21 cellular contexts compared by ENCODE assay signal in genomic region chr10:116208999-116209398, GRCh38.
"Had no signal": no experiment of that assay in that cellular context is flagged by ENCODE, and none has a peak within 500 bp of the region (broad histone marks: within the 10 kb centered on the region; RNA-seq: fewer than 3 reads in every experiment).

No MANE protein-coding gene starts in this region.

- H3K4me3 ChIP-seq: hepatocyte, lung, prostate gland, sigmoid colon, testis, tibial artery had no signal

- H3K4me1 ChIP-seq: parathyroid adenoma, prostate gland, testis had no signal

- H3K27ac Mint-ChIP-seq: memory B cell; natural killer cell; stimulated activated effector memory CD8-positive, alpha-beta T cell treated with anti-CD3 and anti-CD28 coated beads, Interleukin-12 subunit alpha, Interleukin-12 subunit beta, amount 100 ng/mL, for 72 hours; type B pancreatic cell had no signal

- DNase-seq: cortex of kidney; effector CD4-positive, alpha-beta T cell; head of caudate nucleus; kidney; natural killer cell; right cardiac atrium; sigmoid colon; stimulated activated CD4-positive, alpha-beta T cell treated with anti-CD3 and anti-CD28 coated beads, Interleukin-2, amount 100 ng/mL, for 24 hours; stimulated activated CD4-positive, alpha-beta T cell treated with anti-CD3 and anti-CD28 coated beads, Interleukin-4, amount 100 ng/mL, for 24 hours; stimulated activated naive CD4-positive, alpha-beta T cell treated with Interleukin-2 at 50 U/mL for 16 hours; substantia nigra; testis; tibial artery had no signal

- H3K4me1 Mint-ChIP-seq: memory B cell; natural killer cell; stimulated activated effector memory CD8-positive, alpha-beta T cell treated with anti-CD3 and anti-CD28 coated beads, Interleukin-12 subunit alpha, Interleukin-12 subunit beta, amount 100 ng/mL, for 72 hours had no signal

- H3K27me3 ChIP-seq: hepatocyte, sigmoid colon, testis, tibial artery had no signal

- H3K27ac ChIP-seq: hepatocyte, parathyroid adenoma, prostate gland, sigmoid colon, testis, tibial artery had no signal

- H3K27me3 Mint-ChIP-seq: memory B cell had no signal

- H3K9me3 ChIP-seq: prostate gland, sigmoid colon, testis, tibial artery had no signal

- ATAC-seq: left lobe of liver; natural killer cell; right cardiac atrium; stimulated activated effector memory CD8-positive, alpha-beta T cell treated with anti-CD3 and anti-CD28 coated beads, Interleukin-12 subunit alpha, Interleukin-12 subunit beta, amount 100 ng/mL, for 72 hours had no signal

- H3K4me3 Mint-ChIP-seq: memory B cell; natural killer cell; stimulated activated effector memory CD8-positive, alpha-beta T cell treated with anti-CD3 and anti-CD28 coated beads, Interleukin-12 subunit alpha, Interleukin-12 subunit beta, amount 100 ng/mL, for 72 hours; type B pancreatic cell had no signal

- H3K9me3 Mint-ChIP-seq: memory B cell; stimulated activated effector memory CD8-positive, alpha-beta T cell treated with anti-CD3 and anti-CD28 coated beads, Interleukin-12 subunit alpha, Interleukin-12 subunit beta, amount 100 ng/mL, for 72 hours; type B pancreatic cell had no signal

- H3K36me3 ChIP-seq: prostate gland, sigmoid colon, tibial artery had no signal

- H3K36me3 Mint-ChIP-seq: memory B cell; natural killer cell; stimulated activated effector memory CD8-positive, alpha-beta T cell treated with anti-CD3 and anti-CD28 coated beads, Interleukin-12 subunit alpha, Interleukin-12 subunit beta, amount 100 ng/mL, for 72 hours; type B pancreatic cell had no signal
